Comparison of ENCODE assay signal across 22 cellular contexts in the genomic region with DNA sequence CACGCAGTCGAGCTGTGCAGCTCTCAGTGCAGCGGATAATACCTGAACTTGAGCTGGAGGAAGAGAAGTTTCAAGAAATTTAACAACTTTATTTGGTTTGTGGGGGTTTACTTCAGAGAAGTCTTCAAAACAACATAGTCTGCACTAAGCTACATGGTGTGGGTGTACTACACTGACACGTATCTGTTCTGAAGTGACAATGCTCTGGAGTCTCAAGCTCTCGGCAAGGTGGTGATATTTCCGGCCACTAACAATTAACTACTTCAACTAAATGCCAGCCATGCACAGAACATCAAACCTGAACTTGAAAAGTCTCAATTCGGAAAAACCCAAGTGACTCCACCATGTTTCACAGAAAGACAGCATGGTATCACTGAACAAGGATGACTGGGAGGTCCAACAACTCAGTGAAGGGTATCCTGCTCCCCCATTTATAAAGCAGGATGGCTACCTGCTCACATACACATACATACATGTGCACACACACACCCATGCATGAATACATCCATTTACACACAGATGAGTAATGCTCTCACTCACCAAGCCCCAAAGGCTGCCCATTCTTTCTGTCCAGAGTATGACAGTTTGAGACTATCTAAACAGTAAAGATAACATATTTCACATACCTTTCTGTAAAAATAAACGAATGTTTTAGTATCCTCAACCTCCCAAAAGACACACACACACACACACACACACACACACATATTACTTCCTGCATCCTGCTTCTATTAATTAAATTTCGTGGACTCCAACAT. TPM values are rescaled to one million over a fixed set of nuclear protein-coding genes. Genes with fewer than 3 reads are reported as not detected.
"Had no signal": no experiment of that assay in that cellular context is flagged by ENCODE, and none has a peak within 500 bp of the region (broad histone marks: within the 10 kb centered on the region; RNA-seq: fewer than 3 reads in every experiment).

No MANE protein-coding gene starts in this region.

- H3K27ac Mint-ChIP-seq: activated B cell treated with CpG ODN at 0.5 μM for 24 hours; activated naive CD4-positive, alpha-beta T cell treated with anti-CD3 and anti-CD28 coated beads for 36 hours had no signal

- H3K27me3 Mint-ChIP-seq: activated B cell treated with CpG ODN at 0.5 μM for 24 hours, naive B cell had no signal

- H3K9me3 ChIP-seq: adrenal gland, colonic mucosa, esophagus muscularis mucosa, left ventricle myocardium inferior, ovary, right lobe of liver, stomach, testis had no signal

- H3K4me1 Mint-ChIP-seq: activated B cell treated with CpG ODN at 0.5 μM for 24 hours, naive B cell had no signal

- H3K9me3 Mint-ChIP-seq: activated B cell treated with CpG ODN at 0.5 μM for 24 hours; activated naive CD4-positive, alpha-beta T cell treated with anti-CD3 and anti-CD28 coated beads for 36 hours; naive B cell; T-helper 1 cell treated with Interleukin-12 subunit alpha and Interleukin-12 subunit beta and Interleukin-4 antibody, amounts not matched to agents 30 μg/mL and 1 μg/mL, for 36 hours had no signal

- H3K4me3 Mint-ChIP-seq: activated B cell treated with CpG ODN at 0.5 μM for 24 hours; activated naive CD4-positive, alpha-beta T cell treated with anti-CD3 and anti-CD28 coated beads for 36 hours; T-helper 1 cell treated with Interleukin-12 subunit alpha and Interleukin-12 subunit beta and Interleukin-4 antibody, amounts not matched to agents 30 μg/mL and 1 μg/mL, for 36 hours had no signal

- H3K4me3 ChIP-seq: adrenal gland, colonic mucosa, esophagus muscularis mucosa, left ventricle myocardium inferior, ovary, right lobe of liver, smooth muscle cell, stomach, testis had no signal

- DNase-seq: activated B cell treated with CpG ODN at 0.5 μM for 24 hours; activated CD4-positive, alpha-beta T cell treated with anti-CD3 and anti-CD28 coated beads, Interleukin-2, amount 50 U/mL, for 4 hours; activated naive CD4-positive, alpha-beta T cell treated with anti-CD3 and anti-CD28 coated beads for 36 hours; adrenal gland; caudate nucleus; hypothalamus; left ventricle myocardium inferior; naive B cell; ovary; right lobe of liver; stimulated activated CD4-positive, alpha-beta T cell treated with anti-CD3 and anti-CD28 coated beads, Interleukin-4, amount 100 ng/mL, for 4 hours; stimulated activated CD8-positive, alpha-beta memory T cell treated with anti-CD3 and anti-CD28 coated beads, Interleukin-4, amount 100 ng/mL, for 48 hours; stomach; testis had no signal

- ATAC-seq: right lobe of liver had no signal

RNA-seq across cellular contexts. Expression of gene ANKRD60, which starts 15.4 kb away (rescaled TPM):
- total RNA-seq: activated B cell treated with CpG ODN at 0.5 μM for 24 hours; activated naive CD4-positive, alpha-beta T cell treated with anti-CD3 and anti-CD28 coated beads for 36 hours; adrenal gland; colonic mucosa; esophagus muscularis mucosa; fibroblast of villous mesenchyme; kidney epithelial cell; left ventricle myocardium inferior; mononuclear cell; ovary; right lobe of liver; smooth muscle cell; stomach; ureter had no signal
